Comparison of ENCODE assay signal across 14 cellular contexts in the genomic region with DNA sequence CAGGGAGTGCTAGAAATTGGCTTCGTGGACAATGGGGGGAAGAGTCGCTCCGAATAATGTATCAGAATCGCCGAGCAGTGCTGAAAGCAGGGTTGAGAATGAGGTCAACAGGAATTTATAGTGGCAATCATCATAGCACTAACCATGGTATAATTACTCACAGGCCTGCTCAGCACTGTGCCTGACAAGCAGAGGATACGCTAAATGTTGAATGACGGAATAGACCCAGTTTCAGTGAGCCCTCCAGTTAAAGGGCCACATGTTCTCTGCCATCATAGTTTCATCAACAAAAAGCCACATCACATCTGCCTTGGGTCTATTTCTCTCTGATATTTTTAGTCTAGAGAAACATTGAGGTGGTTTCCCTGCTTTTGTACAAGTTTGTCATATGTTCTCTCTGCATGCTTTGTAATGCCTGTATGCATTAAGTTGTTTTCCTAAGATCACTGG.
DNase-seq lines count a peak whose midpoint lies in the region; ATAC-seq and TF ChIP-seq lines count a peak whose summit lies in the region.
"Had no signal": no experiment of that assay in that cellular context is flagged by ENCODE, and none has a peak within 500 bp of the region (broad histone marks: within the 10 kb centered on the region; RNA-seq: fewer than 3 reads in every experiment).

No MANE protein-coding gene starts in this region.

- H3K36me3 Mint-ChIP-seq in Calu3 (ENCODE audit: insufficient read depth, unreplicated experiment) (no peaks in the 10 kb centered on the region), nephron progenitor cell (ENCODE audit: low read depth) (no peaks in the 10 kb centered on the region)

- H3K27ac Mint-ChIP-seq in Calu3 (ENCODE audit: unreplicated experiment) (peak overlapping the region; percentile 54), nephron progenitor cell (peak overlapping the region; percentile 46)
- H3K27ac Mint-ChIP-seq: activated CD8-positive, alpha-beta T cell treated with anti-CD3 and anti-CD28 coated beads for 36 hours had no signal

- 72% methylated on average over 7 of the region's 7 CpGs for WGBS in esophagus muscularis mucosa

- TF ChIP-seq EP300 in esophagus muscularis mucosa (IDR thresholded peaks at IDR 0.05) = no peak

- intact Hi-C loops in Calu3 (cut with micrococcal nuclease; ENCODE audit: unreplicated experiment) = no loop called here
- intact Hi-C loops in esophagus muscularis mucosa (cut with DNase I) = no loop called here

- no TSS peak for BruUV-seq in Calu3 (replicated peaks; lab: Mats Ljungman, UMichigan)

- H3K4me3 ChIP-seq in coronary artery (no peak overlapping the region), esophagus muscularis mucosa (no peak overlapping the region)

- H3K9me3 Mint-ChIP-seq in Calu3 (ENCODE audit: low read depth, unreplicated experiment) = no peaks in the 10 kb centered on the region
- peaks cover 9% of the 10 kb centered on the region for H3K9me3 Mint-ChIP-seq in nephron progenitor cell
- H3K9me3 Mint-ChIP-seq: activated CD8-positive, alpha-beta T cell treated with anti-CD3 and anti-CD28 coated beads for 36 hours had no signal

- H3K4me1 ChIP-seq in esophagus muscularis mucosa = peaks cover 15 to 22% (median 17%) of the 10 kb centered on the region in 4 donors

- CTCF ChIA-PET in Calu3 (lab: Charles Lee) = interaction anchor here (0.8 to 1.5 kb wide), 4 partner anchors 17 to 232 kb away, joined by 3 to 18 read pairs (median 3); no protein-coding TSS in a partner anchor

- peaks cover 27% of the 10 kb centered on the region for H3K4me1 Mint-ChIP-seq in Calu3 (ENCODE audit: low read depth, unreplicated experiment)
- peaks cover 36% of the 10 kb centered on the region for H3K4me1 Mint-ChIP-seq in nephron progenitor cell

- ATAC-seq in HG03196 (IDR thresholded peaks at IDR 0.05; ENCODE audit: unreplicated experiment) (no peak), GM21529 (IDR thresholded peaks at IDR 0.05; ENCODE audit: unreplicated experiment) (no peak)
- ATAC-seq: activated CD8-positive, alpha-beta T cell treated with anti-CD3 and anti-CD28 coated beads for 36 hours had no signal

- H3K27ac ChIP-seq in coronary artery (peak overlapping the region; percentile 28 to 39), esophagus muscularis mucosa (replicated peaks in 1 of 4) (peak overlapping the region in 2 of 4 donors; percentile 43 to 65)

- TF ChIP-seq POLR2A in esophagus muscularis mucosa (IDR thresholded peaks at IDR 0.05; ENCODE audit: low read depth) = no peak

- DNase-seq in Calu3 (no peak), NCI-H2227 (lab: John Stamatoyannopoulos, UW; ENCODE audit: unreplicated experiment) (peak; percentile 79), coronary artery (ENCODE audit: low spot score) (peak; percentile 33), nephron progenitor cell (no peak), NCI-H2196 treated with DMSO at 0.1 percent for 48 hours (lab: John Stamatoyannopoulos, UW; ENCODE audit: unreplicated experiment) (no peak), esophagus muscularis mucosa (ENCODE audit: extremely low spot score) (no peak)
- DNase-seq: activated CD8-positive, alpha-beta T cell treated with anti-CD3 and anti-CD28 coated beads for 36 hours; aorta; H7; NCI-H2081 treated with DMSO at 0.1 percent for 48 hours; SK-N-SH; stimulated activated CD4-positive, alpha-beta T cell treated with anti-CD3 and anti-CD28 coated beads, Interleukin-2, amount 100 ng/mL, for 48 hours had no signal

- no peaks in the 10 kb centered on the region for H3K36me3 ChIP-seq in esophagus muscularis mucosa

- H3K4me3 Mint-ChIP-seq in Calu3 (ENCODE audit: low read depth, unreplicated experiment) (peak overlapping the region; percentile 29), nephron progenitor cell (no peak overlapping the region)
- H3K4me3 Mint-ChIP-seq: activated CD8-positive, alpha-beta T cell treated with anti-CD3 and anti-CD28 coated beads for 36 hours had no signal

- H3K27me3 ChIP-seq in esophagus muscularis mucosa = no peaks in the 10 kb centered on the region

- TF ChIP-seq CTCF in Calu3 (IDR thresholded peaks at IDR 0.05; ENCODE audit: unreplicated experiment) (no peak), coronary artery (IDR thresholded peaks at IDR 0.05) (no peak), nephron progenitor cell (IDR thresholded peaks at IDR 0.05) (no peak), esophagus muscularis mucosa (IDR thresholded peaks at IDR 0.05) (no peak)

- H3K27me3 Mint-ChIP-seq in Calu3 (ENCODE audit: unreplicated experiment) = no peaks in the 10 kb centered on the region
- H3K27me3 Mint-ChIP-seq in nephron progenitor cell (ENCODE audit: low read depth, poor library complexity) = no peaks in the 10 kb centered on the region

- H3K9me3 ChIP-seq in esophagus muscularis mucosa = no peaks in the 10 kb centered on the region
- H3K9me3 ChIP-seq: SK-N-SH had no signal

Comparison
In these comparisons a context has a peak if more than half of its experiments do, and no peak if none do; other contexts are left out.
1. DNase-seq: peak in NCI-H2227 (single experiment) and coronary artery (single experiment); none in Calu3 (single experiment), nephron progenitor cell (single experiment), NCI-H2196 treated with DMSO at 0.1 percent for 48 hours (single experiment) and esophagus muscularis mucosa (single experiment).